ENCODE assay signal across 14 cellular contexts in genomic region chr10:18486444-18486843, GRCh38.
"Had no signal": no experiment of that assay in that cellular context is flagged by ENCODE, and none has a peak within 500 bp of the region (broad histone marks: within the 10 kb centered on the region; RNA-seq: fewer than 3 reads in every experiment).

No MANE protein-coding gene starts in this region.

- H3K4me3 ChIP-seq: esophagus squamous epithelium had no signal

- ATAC-seq: effector memory CD8-positive, alpha-beta T cell; left lobe of liver; stimulated activated naive B cell treated with anti-CD40 and anti-IgM and Interleukin-4, amounts not matched to agents 10 μg/mL and 1 μg/mL and 100 μg/mL, for 72 hours; T-helper 17 cell had no signal

- H3K4me1 ChIP-seq: esophagus squamous epithelium had no signal

- H3K27me3 ChIP-seq: esophagus squamous epithelium had no signal

- H3K27ac ChIP-seq: esophagus squamous epithelium had no signal

- H3K9me3 ChIP-seq: esophagus squamous epithelium had no signal

- DNase-seq: activated B cell treated with CpG ODN at 0.5 μM for 24 hours; activated CD4-positive, alpha-beta memory T cell treated with anti-CD3 and anti-CD28 coated beads for 36 hours; activated CD4-positive, alpha-beta T cell treated with anti-CD3 and anti-CD28 coated beads for 4 hours; amniotic stem cell; effector memory CD8-positive, alpha-beta T cell; esophagus squamous epithelium; hippocampal formation; islet precursor cell; mammary epithelial cell; midbrain; nucleus accumbens; stimulated activated naive B cell treated with anti-CD40 and anti-IgM and Interleukin-4, amounts not matched to agents 10 μg/mL and 1 μg/mL and 100 μg/mL, for 72 hours; T-helper 17 cell had no signal
